Comparison of ENCODE assay signal across 1 cellular context in the genomic region with DNA sequence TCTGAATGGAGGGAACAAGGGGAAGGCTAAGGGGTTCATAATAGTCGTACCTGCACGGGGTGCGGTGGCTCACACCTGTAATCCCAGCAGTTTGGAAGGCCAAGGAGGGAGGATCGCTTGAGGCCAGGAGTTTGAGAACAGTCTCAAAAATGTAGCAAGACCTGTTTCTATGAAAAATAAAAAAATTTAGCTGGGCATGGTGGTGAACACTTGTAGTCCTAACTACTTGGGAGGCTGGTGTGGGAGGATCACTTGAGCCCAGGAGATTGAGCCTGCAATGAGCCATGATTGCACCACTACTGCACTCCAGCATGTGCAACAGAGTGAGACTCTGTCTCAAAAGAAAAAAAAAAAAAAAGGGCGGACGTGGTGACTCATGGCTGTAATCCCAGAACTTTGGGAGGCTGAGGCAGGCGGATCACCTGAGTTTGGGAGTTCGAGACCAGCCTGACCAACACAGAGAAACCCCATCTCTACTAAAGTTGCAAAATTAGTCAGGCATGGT.
TF ChIP-seq lines count a peak whose summit lies in the region.

No MANE protein-coding gene starts in this region.

TF ChIP-seq in HepG2, 621 proteins besides CTCF, POLR2A, EP300 and RAD21:
- no peak for TF ChIP-seq RFXANK (CRISPR knock-in tag; IDR thresholded peaks at IDR 0.05)
- peak; percentile 27; the same call in 1 of the 2 replicates for TF ChIP-seq CEBPB (IDR thresholded peaks at IDR 0.05; ENCODE audit: borderline replicate concordance, low read depth, low read length)
- no peak for TF ChIP-seq ZNF614 (CRISPR knock-in tag; IDR thresholded peaks at IDR 0.05; ENCODE audit: borderline replicate concordance)
- no peak for TF ChIP-seq CHD4 (IDR thresholded peaks at IDR 0.05; ENCODE audit: borderline replicate concordance, low read length)
- no peak for TF ChIP-seq ETS1 (CRISPR knock-in tag; IDR thresholded peaks at IDR 0.05)
- 0 out of 2 replicates have a peak, but pooled peaks have one; percentile 23 for TF ChIP-seq ZBTB33 (CRISPR knock-in tag; IDR thresholded peaks at IDR 0.05)
- TF ChIP-seq RFX1 (IDR thresholded peaks at IDR 0.05), result no peak
- TF ChIP-seq BCLAF1 (IDR thresholded peaks at IDR 0.05), result no peak
- TF ChIP-seq FOSL2 (CRISPR knock-in tag; IDR thresholded peaks at IDR 0.05), result peak; percentile 44
